9 cellular contexts compared by ENCODE assay signal in genomic region chr9:26760675-26761074, GRCh38.
"Had no signal": no experiment of that assay in that cellular context is flagged by ENCODE, and none has a peak within 500 bp of the region (broad histone marks: within the 10 kb centered on the region; RNA-seq: fewer than 3 reads in every experiment).

No MANE protein-coding gene starts in this region.

- H3K4me3 ChIP-seq: HAP-1 had no signal

- H3K9ac ChIP-seq: KMS-11 had no signal

- H3K36me3 ChIP-seq: HAP-1 had no signal

- H3K4me2 ChIP-seq: KMS-11 had no signal

- DNase-seq: GOT3, HFFc6, KBM-7 had no signal

- FAIRE-seq: HepG2 had no signal

- H3K4me1 Mint-ChIP-seq: IgD-negative memory B cell had no signal

- H3K4me3 Mint-ChIP-seq: HFFc6, IgD-negative memory B cell had no signal

- H3K36me3 Mint-ChIP-seq: IgD-negative memory B cell had no signal

- H3K9me3 Mint-ChIP-seq: HFFc6, IgD-negative memory B cell had no signal

- H3K4me1 ChIP-seq: HAP-1 had no signal

- ATAC-seq: HCT116, HepG2 had no signal

- H3K27ac ChIP-seq: HL-60, KMS-11 had no signal

- H3K27ac Mint-ChIP-seq: HFFc6 had no signal

- H3K9me3 ChIP-seq: HAP-1 had no signal
